Comparison of ENCODE assay signal across 8 cellular contexts in genomic region chr19:2151339-2152229, GRCh38. TPM values are rescaled to one million over a fixed set of nuclear protein-coding genes. Genes with fewer than 3 reads are reported as not detected.
DNase-seq lines count a peak whose midpoint lies in the region; ATAC-seq lines count a peak whose summit lies in the region.

TSS of gene AP3D1 (minus strand) at chr19:2151566. CDS start at chr19:2151334, 232 bp downstream.

- H3K27me3 ChIP-seq in rectal smooth muscle tissue (ENCODE audit: control insufficient read depth, insufficient read depth, low read length): no peaks in the 10 kb centered on the region
- no peaks in the 10 kb centered on the region for H3K27me3 ChIP-seq in aorta (ENCODE audit: control insufficient read depth in 1 of 2, insufficient read depth in 2 of 2, low read length in 1 of 2)

- DNase-seq in NCI-H2081 (lab: John Stamatoyannopoulos, UW) (peak; percentile 100), T1000 (lab: John Stamatoyannopoulos, UW) (peak; percentile 100), astrocyte of the hippocampus (ENCODE audit: low read depth, low spot score) (peak; percentile 100), hepatic stellate cell (ENCODE audit: low spot score) (peak; percentile 99), aorta (peak; percentile 100)

- H3K4me1 ChIP-seq in rectal smooth muscle tissue (ENCODE audit: control insufficient read depth, insufficient read depth, low read length) (peaks cover 9% of the 10 kb centered on the region), aorta (ENCODE audit: control insufficient read depth in 1 of 2, insufficient read depth in 2 of 2, low read length in 2 of 2) (no peaks in the 10 kb centered on the region)

- H3K27ac ChIP-seq in rectal smooth muscle tissue (ENCODE audit: low read depth, low read length) (peak within 1 kb of the TSS; percentile 74), aorta (ENCODE audit: low read depth in 1 of 2, low read length in 2 of 2) (peak within 1 kb of the TSS in 1 of 2 donors; percentile 39)

- H3K36me3 ChIP-seq in rectal smooth muscle tissue (ENCODE audit: control insufficient read depth, insufficient read depth, low read length) (no peaks in the 10 kb centered on the region), aorta (ENCODE audit: control insufficient read depth in 1 of 2, insufficient read depth in 2 of 2, low read length in 1 of 2) (no peaks in the 10 kb centered on the region)

- ATAC-seq in GM18508 (IDR thresholded peaks at IDR 0.05; ENCODE audit: insufficient read depth, unreplicated experiment) (peak; percentile 75), HG03025 (IDR thresholded peaks at IDR 0.05; ENCODE audit: low FRiP score, unreplicated experiment) (peak; percentile 88), aorta (ENCODE audit: low FRiP score) (peak; percentile 98)

- H3K4me3 ChIP-seq in rectal smooth muscle tissue (ENCODE audit: low read length) (peak within 1 kb of the TSS; percentile 68), aorta (ENCODE audit: low read length in 2 of 2) (peak within 1 kb of the TSS; percentile 71 to 78)

- H3K9ac ChIP-seq in rectal smooth muscle tissue (ENCODE audit: low read length): peak within 1 kb of the TSS; percentile 26

- no peaks in the 10 kb centered on the region for H3K9me3 ChIP-seq in aorta (ENCODE audit: control insufficient read depth, low read length)

- WGBS in aorta, 2 donors: 2% methylated on average over 66 to 74 of the region's 74 CpGs

- intact Hi-C loops in aorta (cut with DNase I): loop anchor here (2.0 to 5.0 kb wide), 3 partner anchors 54 to 121 kb away; partner anchors contain the start of genes IZUMO4 (in 1 of the 2) and MOB3A (in 1 of the 2)

RNA-seq across cellular contexts. Expression of gene AP3D1, which starts in this region (rescaled TPM):
- 10 to 100 TPM; 74.8 to 84.3 TPM for total RNA-seq in aorta
- 10 to 100 TPM; 31.7 to 61.9 TPM for polyA plus RNA-seq in aorta
